27 cellular contexts compared by ENCODE assay signal in the genomic region with DNA sequence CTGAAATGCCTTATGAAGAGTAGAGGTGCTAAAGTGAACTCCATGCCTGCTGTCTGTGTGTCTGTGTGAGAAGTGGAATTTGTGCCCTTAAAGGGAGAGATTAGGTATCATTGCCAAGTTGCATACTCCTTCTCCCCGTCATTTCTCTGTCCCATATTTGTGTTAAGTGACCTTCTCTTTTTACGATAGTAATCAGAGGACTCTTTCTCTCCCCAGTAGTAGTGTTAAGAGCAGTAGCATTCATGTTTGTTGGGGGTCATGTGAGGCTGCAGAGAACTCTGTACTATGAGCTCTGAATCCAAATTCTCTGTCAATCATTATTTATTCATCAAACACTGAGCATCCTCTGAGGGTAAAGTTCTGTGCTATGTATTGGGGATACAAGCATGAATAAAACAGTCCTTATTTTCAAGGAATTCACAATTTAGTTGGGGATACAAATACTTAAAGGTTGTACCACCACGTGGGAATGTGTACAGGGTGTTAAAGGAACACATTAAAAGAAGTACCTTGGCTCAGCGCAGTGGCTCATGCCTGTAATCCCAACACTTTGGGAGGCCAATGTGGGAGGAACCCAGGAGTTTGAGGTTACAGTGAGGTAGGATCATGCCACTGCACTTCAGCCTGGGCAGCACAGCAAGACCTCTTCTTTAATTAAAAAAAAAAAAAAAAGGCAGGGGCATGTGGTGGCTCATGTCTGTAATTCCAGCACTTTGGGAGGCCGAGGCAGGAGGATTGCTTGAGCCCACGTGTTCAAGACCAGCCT. TPM values are rescaled to one million over a fixed set of nuclear protein-coding genes. Genes with fewer than 3 reads are reported as not detected.
"Had no signal": no experiment of that assay in that cellular context is flagged by ENCODE, and none has a peak within 500 bp of the region (broad histone marks: within the 10 kb centered on the region; RNA-seq: fewer than 3 reads in every experiment).

No MANE protein-coding gene starts in this region.

- H3K27me3 Mint-ChIP-seq: activated CD4-positive, alpha-beta T cell treated with anti-CD3 and anti-CD28 coated beads, Interleukin-2, amount 10 ng/mL, durations not matched to agents 24 days and 14 days; activated naive CD4-positive, alpha-beta T cell treated with anti-CD3 and anti-CD28 coated beads, Interleukin-2, amount 50 U/mL, for 24 hours; progenitor cell of endocrine pancreas had no signal

- DNase-seq: activated CD4-positive, alpha-beta T cell treated with anti-CD3 and anti-CD28 coated beads, Interleukin-2, amount 10 ng/mL, durations not matched to agents 24 days and 14 days; activated CD8-positive, alpha-beta memory T cell treated with anti-CD3 and anti-CD28 coated beads, Interleukin-2, amount 50 U/mL, for 4 hours; activated effector memory CD4-positive, alpha-beta T cell treated with Interleukin-2 at 50 U/mL for 16 hours; activated T-cell treated with anti-CD3 and anti-CD28 coated beads, Interleukin-2, amount 50 U/mL, for 4 hours; dermis blood vessel endothelial cell; effector memory CD4-positive, alpha-beta T cell; esophagus squamous epithelium; hypothalamus; islet precursor cell; left colon; midbrain; occipital lobe; stimulated activated CD4-positive, alpha-beta T cell treated with anti-CD3 and anti-CD28 coated beads, Interleukin-15, amount 100 ng/mL, for 24 hours; stimulated activated CD4-positive, alpha-beta T cell treated with anti-CD3 and anti-CD28 coated beads, Interleukin-2, amount 100 ng/mL, for 48 hours; stomach; T-helper 1 cell; T1000; testis; upper lobe of left lung had no signal

- H3K9me3 Mint-ChIP-seq: activated CD4-positive, alpha-beta T cell treated with anti-CD3 and anti-CD28 coated beads, Interleukin-2, amount 10 ng/mL, durations not matched to agents 24 days and 14 days; activated naive CD4-positive, alpha-beta T cell treated with anti-CD3 and anti-CD28 coated beads, Interleukin-2, amount 50 U/mL, for 24 hours; activated T-cell treated with anti-CD3 and anti-CD28 coated beads, Interleukin-2, amount 50 U/mL, for 4 hours had no signal

- H3K4me3 ChIP-seq: cardiac muscle cell, esophagus squamous epithelium, right atrium auricular region, skin epidermis, stomach, testis, upper lobe of left lung had no signal

- H3K4me3 Mint-ChIP-seq: activated CD4-positive, alpha-beta T cell treated with anti-CD3 and anti-CD28 coated beads, Interleukin-2, amount 10 ng/mL, durations not matched to agents 24 days and 14 days; activated naive CD4-positive, alpha-beta T cell treated with anti-CD3 and anti-CD28 coated beads, Interleukin-2, amount 50 U/mL, for 24 hours; activated T-cell treated with anti-CD3 and anti-CD28 coated beads, Interleukin-2, amount 50 U/mL, for 4 hours had no signal

- H3K27ac ChIP-seq: skin epidermis, stomach, testis, upper lobe of left lung had no signal

- FAIRE-seq: endothelial cell of umbilical vein had no signal

- H3K27ac Mint-ChIP-seq: activated CD4-positive, alpha-beta T cell treated with anti-CD3 and anti-CD28 coated beads, Interleukin-2, amount 10 ng/mL, durations not matched to agents 24 days and 14 days; progenitor cell of endocrine pancreas had no signal

- H3K9me3 ChIP-seq: esophagus squamous epithelium, right atrium auricular region, stomach, testis, upper lobe of left lung had no signal

- ATAC-seq: activated T-cell treated with anti-CD3 and anti-CD28 coated beads, Interleukin-2, amount 50 U/mL, for 4 hours; left colon had no signal

- H3K27me3 ChIP-seq: cardiac muscle cell, esophagus squamous epithelium, right atrium auricular region, stomach, testis, upper lobe of left lung had no signal

RNA-seq across cellular contexts. Expression of a gene that starts 24.8 kb away (rescaled TPM):
- total RNA-seq: dermis blood vessel endothelial cell, lung microvascular endothelial cell had no signal
- polyA plus RNA-seq: neural cell had no signal
